Comparison of ENCODE assay signal across 11 cellular contexts in the genomic region with DNA sequence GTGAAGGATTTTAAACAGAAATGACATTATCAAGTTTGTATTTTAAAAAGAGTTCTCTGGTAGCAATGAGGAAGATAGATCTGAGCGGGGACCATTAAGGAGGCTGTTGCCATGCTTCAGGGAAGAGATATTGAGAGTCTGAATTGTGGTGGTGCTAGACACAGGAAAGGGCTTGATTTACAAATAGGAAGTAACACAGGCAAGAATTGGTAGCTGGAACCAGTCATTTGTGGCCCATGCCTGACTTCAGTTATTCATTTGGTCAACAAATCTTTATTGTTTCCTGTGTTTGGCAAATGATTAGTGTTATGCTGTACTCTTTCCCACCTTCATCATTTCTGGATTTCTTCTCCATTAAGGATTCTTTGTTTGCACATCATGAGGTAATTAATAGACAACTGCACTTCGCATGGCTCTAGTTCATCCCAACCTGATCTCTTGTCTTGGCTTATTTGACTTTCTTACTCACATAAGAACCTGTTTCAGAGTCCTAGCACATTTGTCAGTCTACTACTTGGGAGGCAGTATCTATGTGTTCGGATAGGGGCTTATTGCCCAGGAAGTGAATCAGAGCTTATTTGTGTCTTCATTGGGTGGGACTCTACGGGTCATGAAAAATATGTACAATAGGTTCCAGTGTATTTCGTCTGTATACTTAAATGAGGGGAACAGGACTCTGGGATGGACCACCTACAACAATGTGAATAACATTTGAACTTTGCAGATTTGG. TPM values are rescaled to one million over a fixed set of nuclear protein-coding genes. Genes with fewer than 3 reads are reported as not detected.
DNase-seq lines count a peak whose midpoint lies in the region; ATAC-seq and TF ChIP-seq lines count a peak whose summit lies in the region.
"Had no signal": no experiment of that assay in that cellular context is flagged by ENCODE, and none has a peak within 500 bp of the region (broad histone marks: within the 10 kb centered on the region; RNA-seq: fewer than 3 reads in every experiment).

No MANE protein-coding gene starts in this region.

- no peak overlapping the region for H3K4me3 Mint-ChIP-seq in activated CD8-positive, alpha-beta T cell treated with anti-CD3 and anti-CD28 coated beads for 36 hours
- H3K4me3 Mint-ChIP-seq: neural crest cell had no signal

- H3K27me3 Mint-ChIP-seq in activated CD8-positive, alpha-beta T cell treated with anti-CD3 and anti-CD28 coated beads for 36 hours: no peaks in the 10 kb centered on the region

- peak; percentile 58 for ATAC-seq in HG02981 (IDR thresholded peaks at IDR 0.05; ENCODE audit: unreplicated experiment)
- ATAC-seq in activated CD8-positive, alpha-beta T cell treated with anti-CD3 and anti-CD28 coated beads for 36 hours: peak; percentile 35
- ATAC-seq in lower lobe of right lung: peak; percentile 49 to 67
- no peak for ATAC-seq in GM21717 (IDR thresholded peaks at IDR 0.05; ENCODE audit: unreplicated experiment)
- no peak for ATAC-seq in HG03469 (IDR thresholded peaks at IDR 0.05; ENCODE audit: unreplicated experiment)

- H3K9me3 Mint-ChIP-seq in activated CD8-positive, alpha-beta T cell treated with anti-CD3 and anti-CD28 coated beads for 36 hours: peaks cover 6% of the 10 kb centered on the region
- H3K9me3 Mint-ChIP-seq: neural crest cell had no signal

- BruUV-seq in A673 (replicated peaks; lab: Mats Ljungman, UMichigan): no TSS peak

- H3K4me3 ChIP-seq in A673 (ENCODE audit: low read depth, low read length, poor library complexity, severe bottlenecking) (no peak overlapping the region), lower lobe of right lung (no peak overlapping the region)
- H3K4me3 ChIP-seq: dorsolateral prefrontal cortex had no signal

- peaks cover 51% of the 10 kb centered on the region for H3K4me1 Mint-ChIP-seq in activated CD8-positive, alpha-beta T cell treated with anti-CD3 and anti-CD28 coated beads for 36 hours (ENCODE audit: low read depth)

- POLR2A ChIA-PET in A673 (lab: Charles Lee; ENCODE audit: low non-redundant PET): no interaction called here
- POLR2A ChIA-PET in activated CD8-positive, alpha-beta T cell treated with anti-CD3 and anti-CD28 coated beads for 36 hours (lab: Charles Lee): interaction anchor here (0.9 to 1.3 kb wide), 2 partner anchors 17 to 83 kb away, joined by 3 read pairs; no protein-coding TSS in a partner anchor

- H3K4me1 ChIP-seq in A673 (ENCODE audit: insufficient read depth, low read length, poor library complexity, severe bottlenecking): peaks cover 60% of the 10 kb centered on the region
- H3K4me1 ChIP-seq in lower lobe of right lung: peaks cover 36% of the 10 kb centered on the region

- H3K36me3 ChIP-seq in A673 (ENCODE audit: insufficient read depth, low read length, poor library complexity, severe bottlenecking) (no peaks in the 10 kb centered on the region), lower lobe of right lung (no peaks in the 10 kb centered on the region)

- H3K9me3 ChIP-seq in A673 (ENCODE audit: low read depth, low read length, poor library complexity, severe bottlenecking): no peaks in the 10 kb centered on the region
- H3K9me3 ChIP-seq in lower lobe of right lung: no peaks in the 10 kb centered on the region

- DNase-seq in A673 (ENCODE audit: low spot score) (peak; percentile 46), lower lobe of right lung (no peak), NCI-H524 treated with DMSO at 0.1 percent for 48 hours (lab: John Stamatoyannopoulos, UW) (no peak), DMS153 treated with DMSO at 0.1 percent for 48 hours (lab: John Stamatoyannopoulos, UW; ENCODE audit: unreplicated experiment) (no peak)
- DNase-seq in activated CD8-positive, alpha-beta T cell treated with anti-CD3 and anti-CD28 coated beads for 36 hours: peak; percentile 19
- DNase-seq: dorsolateral prefrontal cortex, NCI-H1417 had no signal

- peak overlapping the region; percentile 85 for H3K27ac Mint-ChIP-seq in activated CD8-positive, alpha-beta T cell treated with anti-CD3 and anti-CD28 coated beads for 36 hours

- H3K27ac ChIP-seq in A673 (ENCODE audit: low read depth, low read length, poor library complexity, severe bottlenecking): peak overlapping the region; percentile 79
- H3K27ac ChIP-seq in lower lobe of right lung: peak overlapping the region; percentile 63
- H3K27ac ChIP-seq: dorsolateral prefrontal cortex had no signal

- TF ChIP-seq CTCF in A673 (conservative IDR thresholded peaks at IDR 0.05; ENCODE audit: low read depth, low read length): no peak
- TF ChIP-seq CTCF in activated CD8-positive, alpha-beta T cell treated with anti-CD3 and anti-CD28 coated beads for 36 hours (IDR thresholded peaks at IDR 0.05): no peak
- TF ChIP-seq CTCF in lower lobe of right lung (IDR thresholded peaks at IDR 0.05): no peak

- intact Hi-C loops in A673 (cut with micrococcal nuclease; ENCODE audit: unreplicated experiment): loop anchor here (5.0 kb wide), 1 partner anchor 50 kb away; no protein-coding TSS in a partner anchor
- intact Hi-C loops in activated CD8-positive, alpha-beta T cell treated with anti-CD3 and anti-CD28 coated beads for 36 hours (cut with micrococcal nuclease): no loop called here
- intact Hi-C loops in lower lobe of right lung (cut with DNase I): no loop called here

- CTCF ChIA-PET in A673 (lab: Charles Lee): no interaction called here
- CTCF ChIA-PET in activated CD8-positive, alpha-beta T cell treated with anti-CD3 and anti-CD28 coated beads for 36 hours (lab: Charles Lee): interaction anchor here (1.6 to 2.1 kb wide), 2 partner anchors 11 to 31 kb away, joined by 3 to 9 read pairs; a partner anchor contains a TSS

- H3K27me3 ChIP-seq in A673 (replicated peaks; ENCODE audit: insufficient read depth, low read depth, low read length, poor library complexity): no peaks in the 10 kb centered on the region
- no peaks in the 10 kb centered on the region for H3K27me3 ChIP-seq in lower lobe of right lung (ENCODE audit: low read depth)
- H3K27me3 ChIP-seq: dorsolateral prefrontal cortex had no signal

- H3K36me3 Mint-ChIP-seq in activated CD8-positive, alpha-beta T cell treated with anti-CD3 and anti-CD28 coated beads for 36 hours (ENCODE audit: low read depth): peaks cover 3% of the 10 kb centered on the region

RNA-seq across cellular contexts. Expression of a gene that starts 32.3 kb away (rescaled TPM):
- total RNA-seq in A673 (2021) (14.6 and 15.7 TPM in 2 replicates), lower lobe of right lung (20.0 TPM)
- 10 to 100 TPM; 10.4 to 12.6 TPM for total RNA-seq in activated CD8-positive, alpha-beta T cell treated with anti-CD3 and anti-CD28 coated beads for 36 hours

Comparison
In these comparisons a context has a peak if more than half of its experiments do, and no peak if none do; other contexts are left out.
1. DNase-seq: peak in A673 (single experiment) and activated CD8-positive, alpha-beta T cell treated with anti-CD3 and anti-CD28 coated beads for 36 hours (single experiment); none in lower lobe of right lung (single experiment), NCI-H524 treated with DMSO at 0.1 percent for 48 hours (single experiment) and DMS153 treated with DMSO at 0.1 percent for 48 hours (single experiment).
2. ATAC-seq: peak in HG02981 (single experiment), activated CD8-positive, alpha-beta T cell treated with anti-CD3 and anti-CD28 coated beads for 36 hours (single experiment) and lower lobe of right lung (2 of 2); none in GM21717 (single experiment) and HG03469 (single experiment).